In the genomic region with DNA sequence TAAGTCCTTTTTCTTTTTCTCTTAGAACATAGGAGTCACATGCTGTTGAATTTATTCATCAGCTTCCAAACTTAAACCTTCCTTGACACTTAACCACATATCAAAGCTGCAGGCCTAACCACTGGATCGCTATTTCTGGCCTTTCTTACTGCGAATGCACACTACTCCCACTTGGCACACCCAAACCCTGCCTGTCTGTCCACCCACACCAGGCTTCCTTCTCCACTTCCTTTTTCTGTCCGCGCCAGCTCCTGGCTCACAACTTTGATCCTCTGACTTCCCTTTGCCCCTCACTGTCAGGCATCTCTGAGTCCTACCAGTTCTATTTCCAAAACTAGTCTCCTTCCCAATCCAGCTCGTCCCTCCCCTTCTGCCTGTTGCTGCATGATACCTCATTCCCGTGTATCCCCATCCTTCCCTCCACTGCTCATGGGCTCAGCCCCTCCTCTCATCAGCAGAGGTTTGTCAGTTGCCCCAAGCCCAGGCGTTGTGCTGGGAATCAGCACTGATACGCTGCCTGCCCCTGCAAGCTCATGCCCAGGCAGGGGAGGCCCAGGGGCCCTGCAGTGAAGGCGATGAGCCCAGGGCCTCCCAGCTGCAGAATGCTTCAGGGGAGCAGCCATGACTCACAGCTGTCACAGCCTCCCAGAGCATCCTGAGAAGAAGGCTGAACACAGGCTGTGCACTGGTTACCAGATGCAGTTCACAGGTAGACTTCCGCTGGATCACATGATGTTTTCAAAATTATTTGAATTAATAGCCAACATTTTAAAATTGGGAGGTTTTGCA, we compare ENCODE assay signal across 12 cellular contexts.
DNase-seq lines count a peak whose midpoint lies in the region; ATAC-seq and TF ChIP-seq lines count a peak whose summit lies in the region.
"Had no signal": no experiment of that assay in that cellular context is flagged by ENCODE, and none has a peak within 500 bp of the region (broad histone marks: within the 10 kb centered on the region; RNA-seq: fewer than 3 reads in every experiment).

No MANE protein-coding gene starts in this region.

- no peak for TF ChIP-seq CTCF in astrocyte of the spinal cord (IDR thresholded peaks at IDR 0.05; ENCODE audit: low read depth, low read length)

- H3K9me3 ChIP-seq in GM23248 (ENCODE audit: low read depth): no peaks in the 10 kb centered on the region
- H3K9me3 ChIP-seq: BE2C, gastroesophageal sphincter, upper lobe of left lung had no signal

- H3K9ac ChIP-seq in GM23248: no peak overlapping the region

- H3K27ac ChIP-seq in GM23248: no peak overlapping the region
- H3K27ac ChIP-seq: gastroesophageal sphincter, upper lobe of left lung had no signal

- H3K4me3 ChIP-seq in astrocyte of the spinal cord (ENCODE audit: low read depth, low read length) (no peak overlapping the region), GM23248 (no peak overlapping the region)
- H3K4me3 ChIP-seq: gastroesophageal sphincter, upper lobe of left lung had no signal

- H4K20me1 ChIP-seq in GM23248 (ENCODE audit: insufficient read depth): no peaks in the 10 kb centered on the region; the same call in 1 of the 2 replicates

- H2AFZ ChIP-seq in GM23248: no peak overlapping the region

- H3K9me2 ChIP-seq in GM23248 (ENCODE audit: insufficient read depth): no peaks in the 10 kb centered on the region

- peak; percentile 69 for DNase-seq in Ammon's horn (ENCODE audit: low spot score)
- peak; percentile 83 to 89 for DNase-seq in Kasumi-1 (lab: John Stamatoyannopoulos, UW)
- peak; percentile 24 for DNase-seq in astrocyte of the spinal cord (ENCODE audit: low read depth, low spot score)
- DNase-seq in lung microvascular endothelial cell (ENCODE audit: low read depth in 2 of 2): peak; percentile 54 to 59
- no peak for DNase-seq in COLO829 (ENCODE audit: low spot score)
- DNase-seq in stimulated activated CD4-positive, alpha-beta T cell treated with anti-CD3 and anti-CD28 coated beads, Interleukin-15, amount 100 ng/mL, for 24 hours: no peak
- DNase-seq in GM23248: no peak
- DNase-seq: activated B cell treated with CpG ODN at 0.5 μM for 24 hours, BE2C had no signal

- no peak for ATAC-seq in HG02571 (IDR thresholded peaks at IDR 0.05; ENCODE audit: unreplicated experiment)
- ATAC-seq: gastroesophageal sphincter had no signal

- no peaks in the 10 kb centered on the region for H3K27me3 ChIP-seq in GM23248 (replicated peaks; ENCODE audit: insufficient read depth)
- H3K27me3 ChIP-seq: BE2C, gastroesophageal sphincter, upper lobe of left lung had no signal

- H3K4me2 ChIP-seq in GM23248 (ENCODE audit: unreplicated experiment): no peak overlapping the region

- in situ Hi-C loops in astrocyte of the spinal cord (cut with HindIII; ENCODE audit: low sequenced_read_pairs) (no loop called here), GM23248 (cut with MboI) (no loop called here)

- no peaks in the 10 kb centered on the region for H3K36me3 ChIP-seq in GM23248 (ENCODE audit: low read depth)
- H3K36me3 ChIP-seq: BE2C had no signal

- H3K4me1 ChIP-seq in GM23248 (ENCODE audit: insufficient read depth): no peaks in the 10 kb centered on the region
- H3K4me1 ChIP-seq: BE2C had no signal

- H3F3A ChIP-seq in GM23248 (ENCODE audit: insufficient read depth): no peaks in the 10 kb centered on the region

- 86 to 88% methylated on average over 10 of the region's 10 CpGs for WGBS in GM23248 (ENCODE audit: low coverage in 1 of 2, low lambda C conversion rate in 2 of 2, missing lambda C conversion rate in 2 of 2), 2 experiments

- H3K79me2 ChIP-seq in GM23248 (ENCODE audit: insufficient read depth): no peaks in the 10 kb centered on the region

Comparison
In these comparisons a context has a peak if more than half of its experiments do, and no peak if none do; other contexts are left out.
1. DNase-seq: peak in Ammon's horn (single experiment), Kasumi-1 (2 of 2), astrocyte of the spinal cord (single experiment) and lung microvascular endothelial cell (2 of 2); none in COLO829 (single experiment), stimulated activated CD4-positive, alpha-beta T cell treated with anti-CD3 and anti-CD28 coated beads, Interleukin-15, amount 100 ng/mL, for 24 hours (single experiment) and GM23248 (single experiment).